In the genomic region with DNA sequence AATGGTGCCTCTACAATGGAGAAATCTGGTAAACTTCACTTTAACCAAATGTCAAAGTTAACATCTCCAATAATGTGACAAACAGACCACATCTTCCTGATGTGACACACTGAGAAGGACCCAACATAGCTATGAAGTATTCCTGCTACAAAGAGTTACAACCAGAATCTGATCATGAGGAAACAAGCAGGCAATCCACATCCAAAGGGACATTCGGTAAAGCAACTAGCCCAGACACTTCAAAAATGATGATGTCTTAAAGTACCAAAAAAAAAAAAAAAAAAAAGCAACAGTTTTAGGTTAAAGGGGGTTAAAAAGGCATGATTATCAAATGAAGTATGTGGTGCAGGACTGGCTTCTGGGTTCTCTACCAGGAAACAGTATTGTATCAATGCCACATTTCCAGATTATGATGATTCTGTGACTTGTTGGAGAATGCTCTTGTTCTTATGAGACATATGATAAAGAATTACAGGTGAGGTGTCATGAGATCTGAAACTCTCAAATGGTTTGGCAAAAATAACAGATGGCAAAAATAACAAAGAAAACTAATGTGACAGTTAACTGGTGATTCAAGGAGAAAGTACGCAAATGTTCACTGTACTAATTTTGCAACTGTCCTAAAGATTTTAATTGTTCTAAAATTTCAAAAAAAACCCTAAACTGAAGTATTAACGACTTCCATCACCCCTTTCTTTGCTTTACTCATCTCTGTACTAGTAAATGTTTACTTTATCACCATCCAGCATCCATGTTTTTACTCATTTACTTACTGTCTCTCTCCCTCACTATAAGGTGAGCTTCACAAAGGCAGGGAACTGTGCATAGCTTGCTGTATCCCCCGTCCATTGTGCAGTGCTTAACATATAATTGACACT, we compare ENCODE assay signal across 15 cellular contexts. TPM values are rescaled to one million over a fixed set of nuclear protein-coding genes. Genes with fewer than 3 reads are reported as not detected.
DNase-seq lines count a peak whose midpoint lies in the region; TF ChIP-seq lines count a peak whose summit lies in the region.
"Had no signal": no experiment of that assay in that cellular context is flagged by ENCODE, and none has a peak within 500 bp of the region (broad histone marks: within the 10 kb centered on the region; RNA-seq: fewer than 3 reads in every experiment).

No MANE protein-coding gene starts in this region.

- H3K4me3 ChIP-seq in GM12875 (ENCODE audit: low read depth, low read length): peak overlapping the region; percentile 70
- peak overlapping the region; percentile 93 for H3K4me3 ChIP-seq in OCI-LY3 (ENCODE audit: low read length)
- H3K4me3 ChIP-seq in esophagus muscularis mucosa: no peak overlapping the region

- TF ChIP-seq CTCF in GM12875 (IDR thresholded peaks at IDR 0.05; ENCODE audit: borderline replicate concordance, insufficient read depth, low read depth, low read length): no peak
- TF ChIP-seq CTCF in OCI-LY3 (IDR thresholded peaks at IDR 0.05; ENCODE audit: low read depth, low read length): no peak
- TF ChIP-seq CTCF in esophagus muscularis mucosa (IDR thresholded peaks at IDR 0.05): no peak

- 77% methylated on average over 4 of the region's 4 CpGs for WGBS in esophagus muscularis mucosa

- no peak for TF ChIP-seq EP300 in esophagus muscularis mucosa (IDR thresholded peaks at IDR 0.05)

- peak overlapping the region; percentile 100; the same call in 1 of the 2 replicates for H3K9ac ChIP-seq in OCI-LY3 (ENCODE audit: low read length)

- intact Hi-C loops in esophagus muscularis mucosa (cut with DNase I): no loop called here

- H3K4me1 ChIP-seq in OCI-LY3 (ENCODE audit: low read length): peaks cover 76% of the 10 kb centered on the region
- H3K4me1 ChIP-seq in esophagus muscularis mucosa: peaks cover 19 to 39% (median 27%) of the 10 kb centered on the region in 4 donors

- DNase-seq in NCI-H510A treated with DMSO at 0.1 percent for 48 hours (lab: John Stamatoyannopoulos, UW) (peak; percentile 4), NCI-H510A (lab: John Stamatoyannopoulos, UW) (no peak), esophagus muscularis mucosa (ENCODE audit: extremely low spot score) (peak; percentile 17), occipital lobe (lab: John Stamatoyannopoulos, UW) (no peak), cortex of kidney (lab: John Stamatoyannopoulos, UW) (no peak), hepatic stellate cell (ENCODE audit: low spot score) (no peak)
- DNase-seq: activated CD4-positive, CD25-positive, alpha-beta regulatory T cell treated with anti-CD3 and anti-CD28 coated beads, Interleukin-2, amount 50 U/mL, for 72 hours; activated effector memory CD4-positive, alpha-beta T cell treated with anti-CD3 and anti-CD28 coated beads, Interleukin-2, amount 50 U/mL, for 16 hours; mesenchymal stem cell; NCI-H1092 treated with DMSO at 0.1 percent for 48 hours; Peyer's patch; small intestine; SW 1271 had no signal

- H3K36me3 ChIP-seq in OCI-LY3 (replicated peaks; ENCODE audit: low read depth, low read length) (peaks cover 15% of the 10 kb centered on the region), esophagus muscularis mucosa (no peaks in the 10 kb centered on the region)
- H3K36me3 ChIP-seq: Peyer's patch had no signal

- H3K27me3 ChIP-seq in OCI-LY3 (ENCODE audit: low read depth, low read length) (no peaks in the 10 kb centered on the region), esophagus muscularis mucosa (no peaks in the 10 kb centered on the region)
- H3K27me3 ChIP-seq: Peyer's patch had no signal

- H3K9me3 ChIP-seq in OCI-LY3 (ENCODE audit: insufficient read depth, low read length) (no peaks in the 10 kb centered on the region), esophagus muscularis mucosa (no peaks in the 10 kb centered on the region)
- H3K9me3 ChIP-seq: Peyer's patch had no signal

- no peak for TF ChIP-seq POLR2A in esophagus muscularis mucosa (IDR thresholded peaks at IDR 0.05; ENCODE audit: low read depth)

- peak overlapping the region; percentile 98 for H3K27ac ChIP-seq in OCI-LY3 (ENCODE audit: low read length)
- H3K27ac ChIP-seq in esophagus muscularis mucosa (replicated peaks in 1 of 4): no peak overlapping the region

- no peaks in the 10 kb centered on the region for H4K20me1 ChIP-seq in OCI-LY3 (ENCODE audit: insufficient read depth, low read length)

- H3K4me2 ChIP-seq in OCI-LY3 (ENCODE audit: low read length): peak overlapping the region; percentile 98

- H3K79me2 ChIP-seq in OCI-LY3 (ENCODE audit: low read length): peaks cover 22% of the 10 kb centered on the region

- H2AFZ ChIP-seq in OCI-LY3 (ENCODE audit: low read depth, low read length): no peak overlapping the region

RNA-seq across cellular contexts. Expression of gene CD58, which starts 2.8 kb away (rescaled TPM):
- 10 to 100 TPM; 20.3 to 23.4 (median 21.7) TPM for total RNA-seq in esophagus muscularis mucosa
- total RNA-seq in occipital lobe: 7.3 TPM

Comparison
In these comparisons a context has a peak if more than half of its experiments do, and no peak if none do; other contexts are left out.
1. DNase-seq: peak in NCI-H510A treated with DMSO at 0.1 percent for 48 hours (single experiment) and esophagus muscularis mucosa (single experiment); none in NCI-H510A (single experiment), occipital lobe (single experiment), cortex of kidney (single experiment) and hepatic stellate cell (single experiment).
2. H3K4me3 ChIP-seq: peak in GM12875 (single experiment) and OCI-LY3 (single experiment); none in esophagus muscularis mucosa (0 of 4).